In the genomic region with DNA sequence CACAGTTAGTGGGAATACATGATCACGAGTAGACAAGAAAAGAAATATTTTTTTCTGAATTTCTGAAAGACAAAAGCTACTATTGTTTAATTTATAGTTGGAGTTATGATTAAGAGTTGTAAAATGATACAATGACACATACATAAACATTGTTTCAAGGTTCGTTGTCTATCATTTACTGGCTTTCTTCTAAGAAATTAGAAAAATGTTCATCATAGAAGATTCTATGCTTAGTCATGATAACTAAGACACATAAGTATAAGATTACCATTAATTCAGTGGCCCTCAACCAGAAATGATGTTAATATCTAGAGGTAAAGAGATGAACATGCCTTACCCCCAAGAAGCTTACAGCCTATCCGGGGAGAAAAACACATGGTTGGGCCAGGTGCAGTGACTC, we compare ENCODE assay signal across 28 cellular contexts.
"Had no signal": no experiment of that assay in that cellular context is flagged by ENCODE, and none has a peak within 500 bp of the region (broad histone marks: within the 10 kb centered on the region; RNA-seq: fewer than 3 reads in every experiment).

No MANE protein-coding gene starts in this region.

- H3K79me2 ChIP-seq: parathyroid adenoma had no signal

- H3K9me3 ChIP-seq: ovary, psoas muscle, suprapubic skin, testis, tibial artery, transverse colon, upper lobe of right lung, uterus had no signal

- H3K9ac ChIP-seq: neural progenitor cell, parathyroid adenoma had no signal

- DNase-seq: naive thymus-derived CD4-positive, alpha-beta T cell; natural killer cell; occipital lobe; ovary; psoas muscle; right cardiac atrium; spleen; stimulated activated CD4-positive, alpha-beta T cell treated with anti-CD3 and anti-CD28 coated beads, Interleukin-12 subunit alpha, Interleukin-12 subunit beta, amount 100 ng/mL, for 4 hours; stimulated activated CD4-positive, alpha-beta T cell treated with anti-CD3 and anti-CD28 coated beads, Interleukin-1b, Interleukin-23, amount 100 ng/mL, for 48 hours; stimulated activated CD4-positive, alpha-beta T cell treated with anti-CD3 and anti-CD28 coated beads, Interleukin-4, amount 100 ng/mL, for 1 hour; stimulated activated CD4-positive, alpha-beta T cell treated with anti-CD3 and anti-CD28 coated beads, Interleukin-4, amount 100 ng/mL, for 4 hours; stimulated activated CD8-positive, alpha-beta memory T cell treated with anti-CD3 and anti-CD28 coated beads, Interleukin-4, amount 100 ng/mL, for 48 hours; stimulated activated naive CD4-positive, alpha-beta T cell; stimulated activated naive CD8-positive, alpha-beta T cell treated with anti-CD3 and anti-CD28 coated beads, Interleukin-15, amount 100 ng/mL, for 72 hours; stimulated activated naive CD8-positive, alpha-beta T cell treated with anti-CD3 and anti-CD28 coated beads, Interleukin-15, Interleukin-2, amounts not matched to agents 100 U/mL and 50 U/mL, for 24 hours; substantia nigra; tibial artery; transverse colon; upper lobe of right lung; uterus had no signal

- H2AFZ ChIP-seq: parathyroid adenoma had no signal

- H3K4me2 ChIP-seq: neural progenitor cell, smooth muscle cell had no signal

- H3K4me1 ChIP-seq: parathyroid adenoma, psoas muscle, spleen, suprapubic skin, testis, tibial artery, transverse colon, upper lobe of right lung, uterus had no signal

- H3K27me3 ChIP-seq: neural progenitor cell, spleen, suprapubic skin, testis, tibial artery, transverse colon, upper lobe of right lung, uterus had no signal

- H3K4me3 ChIP-seq: neural progenitor cell, ovary, psoas muscle, skin epidermis, smooth muscle cell, spleen, suprapubic skin, testis, tibial artery, transverse colon, upper lobe of right lung, uterus had no signal

- H3K27ac ChIP-seq: neural progenitor cell, ovary, parathyroid adenoma, psoas muscle, skin epidermis, spleen, suprapubic skin, testis, tibial artery, transverse colon, upper lobe of right lung, uterus had no signal

- H3K36me3 ChIP-seq: neural progenitor cell, ovary, spleen, suprapubic skin, tibial artery, transverse colon, upper lobe of right lung, uterus had no signal

- ATAC-seq: naive thymus-derived CD4-positive, alpha-beta T cell; natural killer cell; psoas muscle; right cardiac atrium; sciatic nerve; stimulated activated memory B cell treated with anti-CD40 and anti-IgM and Interleukin-4, amounts not matched to agents 10 μg/mL and 1 μg/mL and 100 μg/mL, for 72 hours; stimulated activated naive CD8-positive, alpha-beta T cell treated with anti-CD3 and anti-CD28 coated beads, Interleukin-15, amount 100 ng/mL, for 72 hours; stimulated activated naive CD8-positive, alpha-beta T cell treated with anti-CD3 and anti-CD28 coated beads, Interleukin-15, Interleukin-2, amounts not matched to agents 100 U/mL and 50 U/mL, for 24 hours; upper lobe of right lung had no signal
